8 cellular contexts compared by ENCODE assay signal in the genomic region with DNA sequence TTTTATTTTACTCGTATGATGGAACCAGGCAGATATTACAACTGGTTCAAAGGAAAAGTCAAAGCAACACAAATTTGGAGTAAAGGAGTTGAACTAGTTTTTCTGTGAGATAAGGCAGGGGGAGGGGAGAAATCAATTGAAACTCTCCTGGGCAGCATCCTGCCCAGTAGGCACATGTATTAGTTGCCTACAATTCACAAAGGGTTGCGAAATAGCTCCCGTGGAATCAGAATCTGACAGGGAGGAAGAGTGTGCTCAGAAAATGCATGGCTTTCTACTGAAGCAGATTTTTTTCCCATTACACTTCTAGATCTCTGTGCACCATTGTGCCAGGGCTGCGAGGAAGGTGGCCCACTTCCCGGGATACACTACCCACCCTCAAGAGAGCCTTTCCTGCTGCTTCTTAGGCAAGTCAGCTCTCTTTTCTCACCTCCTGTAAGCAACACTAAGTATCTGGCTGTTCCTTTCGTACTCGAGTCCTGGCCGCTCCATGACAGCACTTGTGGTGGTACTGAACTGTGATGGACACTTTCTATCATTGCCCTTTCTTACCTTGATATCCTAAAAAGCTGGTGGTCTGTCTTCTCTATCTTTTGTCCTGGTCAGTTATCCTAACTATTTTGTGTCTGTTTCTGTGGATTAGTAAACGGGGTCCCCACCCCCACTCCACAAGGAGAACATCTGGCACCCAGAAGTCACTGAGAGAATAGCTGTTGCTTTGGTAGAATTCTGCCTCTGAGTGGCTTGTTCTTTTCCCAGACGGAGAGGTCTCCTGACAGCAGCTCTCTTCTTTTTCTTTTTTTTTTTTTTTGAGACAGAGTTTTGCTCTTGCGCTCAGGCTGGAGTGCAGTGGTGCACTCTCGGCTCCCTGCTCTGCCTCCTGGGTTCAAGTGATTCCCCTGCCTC.
DNase-seq lines count a peak whose midpoint lies in the region; ATAC-seq and TF ChIP-seq lines count a peak whose summit lies in the region.

No MANE protein-coding gene starts in this region.

- H2AFZ ChIP-seq in PC-9: peak overlapping the region; percentile 20; the same call in 1 of the 2 replicates

- H3K36me3 ChIP-seq in PC-9 (ENCODE audit: low read depth) (no peaks in the 10 kb centered on the region), left lung (peaks cover 0 to 7% of the 10 kb centered on the region in 2 donors)

- H3K4me1 ChIP-seq in PC-9 (replicated peaks; ENCODE audit: insufficient read depth) (peaks cover 55% of the 10 kb centered on the region), left lung (peaks cover 9 to 16% of the 10 kb centered on the region in 2 donors)

- H3F3A ChIP-seq in PC-9 (ENCODE audit: insufficient read depth, low read depth): peaks cover 47% of the 10 kb centered on the region

- POLR2A ChIA-PET in PC-9 (lab: Charles Lee; ENCODE audit: unreplicated experiment): interaction anchor here (0.6 kb wide), 1 partner anchor 14 kb away, joined by 12 read pairs; no protein-coding TSS in a partner anchor

- ATAC-seq in GM21825 (IDR thresholded peaks at IDR 0.05; ENCODE audit: unreplicated experiment): peak; percentile 0
- ATAC-seq in left lung: peak; percentile 65
- no peak for ATAC-seq in left ventricle myocardium superior

- no peaks in the 10 kb centered on the region for H4K20me1 ChIP-seq in PC-9 (ENCODE audit: insufficient read depth)

- DNase-seq in ELR (ENCODE audit: low read depth) (peak; percentile 19), PC-9 (peak; percentile 64 to 93), left lung (no peak), left ventricle myocardium superior (no peak), dorsolateral prefrontal cortex (no peak)
- DNase-seq in effector CD4-positive, alpha-beta T cell: no peak
- DNase-seq in effector CD8-positive, alpha-beta T cell (lab: John Stamatoyannopoulos, UW): no peak

- TF ChIP-seq CTCF in PC-9 (conservative IDR thresholded peaks at IDR 0.05): no peak; the same call in 1 of the 2 replicates
- TF ChIP-seq CTCF in left lung (IDR thresholded peaks at IDR 0.05): no peak
- no peak for TF ChIP-seq CTCF in dorsolateral prefrontal cortex (IDR thresholded peaks at IDR 0.05 in 54 of 56, conservative IDR thresholded peaks at IDR 0.05 in 2 of 56; ENCODE audit: low read depth in 1 of 56, partially characterized antibody in 56 of 56)

- H3K27ac ChIP-seq in PC-9 (peak overlapping the region; percentile 95), left lung (peak overlapping the region; percentile 71 to 81), dorsolateral prefrontal cortex (no peak overlapping the region)

- H3K4me2 ChIP-seq in PC-9: peak overlapping the region; percentile 74

- H3K4me3 ChIP-seq in PC-9: peak overlapping the region; percentile 42; the same call in 1 of the 2 replicates
- H3K4me3 ChIP-seq in left lung: no peak overlapping the region
- no peak overlapping the region for H3K4me3 ChIP-seq in dorsolateral prefrontal cortex

- CTCF ChIA-PET in PC-9 (lab: Charles Lee): interaction anchor here (0.6 to 1.1 kb wide), 4 partner anchors 71 to 215 kb away, joined by 3 to 5 read pairs (median 4); no protein-coding TSS in a partner anchor

- H3K9me2 ChIP-seq in PC-9 (ENCODE audit: insufficient read depth): no peaks in the 10 kb centered on the region; the same call in 1 of the 2 replicates

- 0 out of 2 replicates have a peak, but pooled peaks cover 4% of the 10 kb centered on the region for H3K79me2 ChIP-seq in PC-9 (ENCODE audit: low read depth)

- intact Hi-C loops in PC-9 (cut with micrococcal nuclease; ENCODE audit: unreplicated experiment) (loop anchor here (2.0 to 5.0 kb wide), 4 partner anchors 48 to 237 kb away; no protein-coding TSS in a partner anchor), left lung (cut with DNase I) (no loop called here), left ventricle myocardium superior (cut with micrococcal nuclease) (no loop called here), dorsolateral prefrontal cortex (cut with DNase I) (no loop called here)

- no peaks in the 10 kb centered on the region for H3K27me3 ChIP-seq in PC-9 (ENCODE audit: insufficient read depth, low read depth)
- H3K27me3 ChIP-seq in left lung: no peaks in the 10 kb centered on the region
- no peaks in the 10 kb centered on the region for H3K27me3 ChIP-seq in dorsolateral prefrontal cortex

- TSS peak; percentile 29 for BruUV-seq in PC-9 (replicated peaks; lab: Mats Ljungman, UMichigan)

- 0 out of 2 replicates have a peak, but pooled peaks cover under 1% of the 10 kb centered on the region for H3K9me3 ChIP-seq in PC-9 (ENCODE audit: insufficient read depth, low read depth)
- H3K9me3 ChIP-seq in left lung: no peaks in the 10 kb centered on the region

Comparison
In these comparisons a context has a peak if more than half of its experiments do, and no peak if none do; other contexts are left out.
1. DNase-seq: peak in ELR (single experiment) and PC-9 (2 of 2); none in left lung (0 of 2), effector CD4-positive, alpha-beta T cell (single experiment), effector CD8-positive, alpha-beta T cell (single experiment), left ventricle myocardium superior (single experiment) and dorsolateral prefrontal cortex (0 of 10).
2. H3K27ac ChIP-seq: peak in PC-9 (single experiment) and left lung (2 of 2); none in dorsolateral prefrontal cortex (0 of 59).